Comparison of ENCODE assay signal across 8 cellular contexts in genomic region chr1:15948600-15949452, GRCh38. TPM values are rescaled to one million over a fixed set of nuclear protein-coding genes. Genes with fewer than 3 reads are reported as not detected.
DNase-seq lines count a peak whose midpoint lies in the region; ATAC-seq lines count a peak whose summit lies in the region.

No MANE protein-coding gene starts in this region.

- ATAC-seq in GM18502 (IDR thresholded peaks at IDR 0.05; ENCODE audit: poor library complexity, unreplicated experiment) (peak; percentile 6), GM21447 (IDR thresholded peaks at IDR 0.05; ENCODE audit: unreplicated experiment) (no peak)

- H3K4me1 Mint-ChIP-seq in immature natural killer cell = peaks cover 60 to 71% of the 10 kb centered on the region in 2 donors

- peak overlapping the region; percentile 63 to 75 (median 72) for H3K4me3 Mint-ChIP-seq in immature natural killer cell

- H3K27ac Mint-ChIP-seq in immature natural killer cell = peak overlapping the region; percentile 87 to 99 (median 95)

- peaks cover 3 to 28% (median 14%) of the 10 kb centered on the region in 3 donors for H3K27me3 Mint-ChIP-seq in immature natural killer cell (ENCODE audit: low read depth in 3 of 3)

- H3K36me3 Mint-ChIP-seq in immature natural killer cell = peaks cover 0 to 4% (median 0%) of the 10 kb centered on the region in 3 donors

- peaks cover 0 to 2% (median 0%) of the 10 kb centered on the region in 6 donors for H3K9me3 Mint-ChIP-seq in immature natural killer cell

- DNase-seq in HS-5 (ENCODE audit: low read depth) (peak; percentile 74), immature natural killer cell (no peak), NCI-H524 treated with DMSO at 0.1 percent for 48 hours (lab: John Stamatoyannopoulos, UW) (no peak), NCI-H446 treated with DMSO at 0.1 percent for 48 hours (lab: John Stamatoyannopoulos, UW) (no peak)
- peak; percentile 49 to 55 for DNase-seq in stimulated activated CD8-positive, alpha-beta memory T cell treated with anti-CD3 and anti-CD28 coated beads, Interleukin-7, amount 100 ng/mL, for 4 hours (ENCODE audit: low read depth in 2 of 2)

- H3K27ac ChIP-seq in angular gyrus (ENCODE audit: low read depth, low read length) = peak overlapping the region; percentile 90

RNA-seq across cellular contexts. Expression of gene ZBTB17, which starts 27.1 kb away (rescaled TPM):
- 10 to 100 TPM in 1 of 3 donors, 1 to 10 TPM in 2; 6.1 to 21.4 (median 7.0) TPM for polyA plus RNA-seq in immature natural killer cell

RNA-seq across cellular contexts. Expression of gene SRARP, which starts 55.2 kb away (rescaled TPM):
- not detected for polyA plus RNA-seq in immature natural killer cell

Comparison
In these comparisons a context has a peak if more than half of its experiments do, and no peak if none do; other contexts are left out.
1. DNase-seq: peak in HS-5 (single experiment) and stimulated activated CD8-positive, alpha-beta memory T cell treated with anti-CD3 and anti-CD28 coated beads, Interleukin-7, amount 100 ng/mL, for 4 hours (2 of 2); none in immature natural killer cell (0 of 3), NCI-H524 treated with DMSO at 0.1 percent for 48 hours (single experiment) and NCI-H446 treated with DMSO at 0.1 percent for 48 hours (single experiment).